In the genomic region with DNA sequence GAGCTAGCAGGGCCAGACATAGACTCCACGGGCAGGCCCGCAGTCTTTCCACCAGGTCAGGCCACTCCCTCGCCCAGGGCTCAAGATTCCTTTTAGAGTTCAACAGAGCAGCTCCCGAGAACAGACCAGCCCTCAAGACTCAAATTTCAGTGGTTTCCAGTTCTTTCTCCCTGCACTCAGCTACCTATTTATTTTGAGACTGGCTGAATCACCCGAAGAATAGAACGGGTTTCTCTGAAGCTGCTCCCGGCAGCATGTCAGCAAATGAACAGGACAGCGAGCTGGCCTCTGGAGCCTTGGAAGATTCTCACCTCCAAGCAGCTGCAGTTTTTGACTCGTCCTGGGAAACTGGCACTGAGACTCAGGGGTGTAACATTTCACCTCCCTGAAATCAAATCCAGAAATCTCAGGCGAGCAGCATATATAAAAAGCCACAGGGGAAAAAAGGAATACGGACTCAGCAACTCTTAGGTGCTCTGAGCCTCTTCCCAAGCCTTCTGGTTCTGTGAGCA, we compare ENCODE assay signal across 8 cellular contexts.
DNase-seq lines count a peak whose midpoint lies in the region; ATAC-seq and TF ChIP-seq lines count a peak whose summit lies in the region.

No MANE protein-coding gene starts in this region.

- ATAC-seq in right cardiac atrium = no peak

- no peak overlapping the region for H2AFZ ChIP-seq in trophoblast cell (ENCODE audit: insufficient read depth, low read length, poor library complexity)

- H3K14ac ChIP-seq in trophoblast cell (ENCODE audit: low read length) = no peak overlapping the region

- intact Hi-C loops in right cardiac atrium (cut with DNase I) = no loop called here

- peak overlapping the region; percentile 56 for H3K4me2 ChIP-seq in trophoblast cell (ENCODE audit: low read length)

- no peak overlapping the region for H3K4me3 ChIP-seq in trophoblast cell (ENCODE audit: low read depth, low read length)
- no peak overlapping the region for H3K4me3 ChIP-seq in right cardiac atrium (ENCODE audit: low read length)
- no peak overlapping the region for H3K4me3 ChIP-seq in right atrium auricular region

- H3K36me3 ChIP-seq in trophoblast cell (ENCODE audit: control insufficient read depth in 1 of 2, insufficient read depth in 2 of 2, low read length in 2 of 2) (peaks cover 32 to 44% of the 10 kb centered on the region in 2 experiments), right atrium auricular region (no peaks in the 10 kb centered on the region)

- no peak overlapping the region for H4K8ac ChIP-seq in trophoblast cell (ENCODE audit: low read depth, low read length)

- H3K4me1 ChIP-seq in trophoblast cell (ENCODE audit: control insufficient read depth in 1 of 2, insufficient read depth in 2 of 2, low read length in 2 of 2) = peaks cover 20 to 23% of the 10 kb centered on the region in 2 experiments
- H3K4me1 ChIP-seq in right cardiac atrium (ENCODE audit: control insufficient read depth, insufficient read depth, low read length) = no peaks in the 10 kb centered on the region
- peaks cover 0 to 35% of the 10 kb centered on the region in 2 donors for H3K4me1 ChIP-seq in right atrium auricular region

- H3K79me1 ChIP-seq in trophoblast cell (ENCODE audit: low read length) = peaks cover 23% of the 10 kb centered on the region

- no peak overlapping the region for H3K18ac ChIP-seq in trophoblast cell (ENCODE audit: low read length)

- no peak for TF ChIP-seq CTCF in right atrium auricular region (IDR thresholded peaks at IDR 0.05)

- H3K9me3 ChIP-seq in trophoblast cell (ENCODE audit: insufficient read depth, low read depth, low read length) (peaks cover 1% of the 10 kb centered on the region), right cardiac atrium (ENCODE audit: control insufficient read depth, low read length) (no peaks in the 10 kb centered on the region), right atrium auricular region (no peaks in the 10 kb centered on the region)

- H3K23ac ChIP-seq in trophoblast cell (ENCODE audit: low read length) = no peak overlapping the region

- H3K4ac ChIP-seq in trophoblast cell (ENCODE audit: low read depth, low read length) = no peak overlapping the region

- H2AK5ac ChIP-seq in trophoblast cell (ENCODE audit: low read length) = no peak overlapping the region

- H3K27ac ChIP-seq in epithelial cell of prostate (peak overlapping the region; percentile 72), trophoblast cell (ENCODE audit: low read depth, low read length) (peak overlapping the region; percentile 92), right cardiac atrium (ENCODE audit: low read length) (no peak overlapping the region), right atrium auricular region (no peak overlapping the region)

- H2BK12ac ChIP-seq in trophoblast cell (ENCODE audit: low read length) = peak overlapping the region; percentile 60

- H3K27me3 ChIP-seq in trophoblast cell (ENCODE audit: insufficient read depth, low read length) (no peaks in the 10 kb centered on the region), right cardiac atrium (ENCODE audit: control insufficient read depth, insufficient read depth) (no peaks in the 10 kb centered on the region), right atrium auricular region (no peaks in the 10 kb centered on the region)

- peak overlapping the region; percentile 57 for H2BK120ac ChIP-seq in trophoblast cell (ENCODE audit: insufficient read depth, low read length, poor library complexity)

- peak overlapping the region; percentile 73 for H2BK5ac ChIP-seq in trophoblast cell (ENCODE audit: low read depth, low read length, poor library complexity)

- H3K9ac ChIP-seq in trophoblast cell (ENCODE audit: low read length) = no peak overlapping the region

- no CpG with 5 or more reads among the region's 11 CpGs for WGBS in trophoblast cell (ENCODE audit: extremely low coverage, insufficient coverage, insufficient read length)
- 66% methylated on average over 11 of the region's 11 CpGs for WGBS in right cardiac atrium

- H4K91ac ChIP-seq in trophoblast cell (ENCODE audit: low read depth, low read length) = peak overlapping the region; percentile 33

- H3K79me2 ChIP-seq in trophoblast cell (ENCODE audit: control insufficient read depth, insufficient read depth, low read length, poor library complexity) = no peaks in the 10 kb centered on the region

- no peak overlapping the region for H4K12ac ChIP-seq in trophoblast cell (ENCODE audit: low read depth, low read length)

- DNase-seq in DMS 273 (lab: John Stamatoyannopoulos, UW; ENCODE audit: unreplicated experiment) = peak; percentile 34
- peak; percentile 21 for DNase-seq in NCI-H460 (ENCODE audit: extremely low read depth, low read depth)
- no peak for DNase-seq in epithelial cell of prostate (ENCODE audit: low read depth, low spot score)
- peak; percentile 94 to 95 for DNase-seq in trophoblast cell
- DNase-seq in NCI-H748 treated with DMSO at 0.1 percent for 48 hours (lab: John Stamatoyannopoulos, UW) = no peak
- no peak for DNase-seq in hippocampal formation (lab: John Stamatoyannopoulos, UW)
- DNase-seq in right cardiac atrium = no peak
- no peak for DNase-seq in right atrium auricular region (ENCODE audit: low spot score)

Comparison
In these comparisons a context has a peak if more than half of its experiments do, and no peak if none do; other contexts are left out.
1. DNase-seq: peak in DMS 273 (single experiment), NCI-H460 (single experiment) and trophoblast cell (2 of 2); none in epithelial cell of prostate (single experiment), NCI-H748 treated with DMSO at 0.1 percent for 48 hours (single experiment), hippocampal formation (0 of 2), right cardiac atrium (0 of 3) and right atrium auricular region (single experiment).
2. H3K27ac ChIP-seq: peak in epithelial cell of prostate (single experiment) and trophoblast cell (single experiment); none in right cardiac atrium (single experiment) and right atrium auricular region (0 of 2).